ENCODE assay signal across 12 cellular contexts in the genomic region with DNA sequence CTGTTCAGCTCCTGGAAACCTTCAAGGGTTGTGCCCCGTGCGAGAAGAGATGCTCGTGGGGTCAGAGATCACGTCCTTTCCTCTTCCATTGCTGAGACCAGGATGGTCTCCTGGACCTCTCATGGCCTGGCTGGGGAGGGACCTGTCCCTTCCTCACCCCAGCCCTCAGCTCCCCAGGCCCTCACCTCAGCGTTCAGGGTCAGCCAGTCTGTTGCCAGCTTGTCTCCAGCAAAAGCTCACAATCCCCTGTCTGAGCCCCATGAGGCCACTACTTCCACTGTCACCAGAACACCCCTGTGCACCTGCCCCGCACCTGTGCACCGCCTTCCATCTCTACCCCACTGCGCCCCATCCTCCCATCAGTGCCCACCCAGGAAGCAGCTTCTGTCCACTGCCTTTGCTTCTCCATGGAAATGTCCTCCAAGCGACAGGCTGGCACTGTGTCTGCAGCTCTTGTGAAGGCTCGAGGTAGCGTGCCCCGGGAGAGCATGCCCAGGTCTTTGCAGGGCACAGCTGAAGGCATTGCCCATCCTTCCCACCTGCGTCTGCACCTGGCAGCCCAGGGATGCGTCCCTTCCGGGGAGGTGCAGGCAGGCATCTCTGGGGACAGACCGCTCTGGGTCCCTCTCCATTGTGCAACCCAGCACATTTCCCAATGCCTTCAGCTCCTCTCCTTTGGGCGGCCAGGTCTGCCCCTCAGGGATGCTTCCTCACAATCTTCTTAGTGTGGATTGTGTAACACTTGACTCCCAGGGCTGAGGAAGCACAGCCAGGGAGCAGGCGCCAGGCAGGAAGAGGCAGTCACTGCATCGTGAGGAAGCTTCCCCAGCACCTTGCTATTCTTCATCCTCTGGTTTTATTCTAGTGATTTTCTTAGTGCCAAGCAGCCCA.
DNase-seq lines count a peak whose midpoint lies in the region; ATAC-seq and TF ChIP-seq lines count a peak whose summit lies in the region.
"Had no signal": no experiment of that assay in that cellular context is flagged by ENCODE, and none has a peak within 500 bp of the region (broad histone marks: within the 10 kb centered on the region; RNA-seq: fewer than 3 reads in every experiment).

No MANE protein-coding gene starts in this region.

- no peak for TF ChIP-seq CTCF in type B pancreatic cell (conservative IDR thresholded peaks at IDR 0.05)

- CTCF ChIA-PET in activated CD4-positive, alpha-beta T cell treated with anti-CD3 and anti-CD28 coated beads, Interleukin-2, amount 10 ng/mL, durations not matched to agents 7 days and 5 days (lab: Charles Lee), result interaction anchor here (0.5 to 4.4 kb wide), 6 partner anchors 20 to 104 kb away, joined by 3 to 38 read pairs (median 4); no protein-coding TSS in a partner anchor

- no peaks in the 10 kb centered on the region for H3K4me1 Mint-ChIP-seq in activated CD4-positive, alpha-beta T cell treated with anti-CD3 and anti-CD28 coated beads, Interleukin-2, amount 10 ng/mL, durations not matched to agents 7 days and 5 days
- H3K4me1 Mint-ChIP-seq in type B pancreatic cell (ENCODE audit: unreplicated experiment), result peaks cover 25% of the 10 kb centered on the region

- DNase-seq in activated CD4-positive, alpha-beta T cell treated with anti-CD3 and anti-CD28 coated beads, Interleukin-2, amount 10 ng/mL, durations not matched to agents 7 days and 5 days, result no peak
- no peak for DNase-seq in activated CD4-positive, alpha-beta T cell treated with anti-CD3 and anti-CD28 coated beads for 1 hour
- peak; percentile 80 for DNase-seq in mesenteric fat pad (ENCODE audit: low spot score)
- peak; percentile 51 for DNase-seq in type B pancreatic cell (ENCODE audit: extremely low spot score, unreplicated experiment)
- no peak for DNase-seq in left colon
- no peak for DNase-seq in NCI-H1694 treated with DMSO at 0.1 percent for 48 hours (lab: John Stamatoyannopoulos, UW)

- no peaks in the 10 kb centered on the region for H3K36me3 Mint-ChIP-seq in activated CD4-positive, alpha-beta T cell treated with anti-CD3 and anti-CD28 coated beads, Interleukin-2, amount 10 ng/mL, durations not matched to agents 7 days and 5 days (ENCODE audit: low read depth)
- H3K36me3 Mint-ChIP-seq in type B pancreatic cell, result no peaks in the 10 kb centered on the region
- H3K36me3 Mint-ChIP-seq: activated naive CD8-positive, alpha-beta T cell had no signal

- ATAC-seq in HG02571 (IDR thresholded peaks at IDR 0.05; ENCODE audit: unreplicated experiment), result no peak
- ATAC-seq in left colon, result no peak

- no peak overlapping the region for H3K4me3 Mint-ChIP-seq in activated CD4-positive, alpha-beta T cell treated with anti-CD3 and anti-CD28 coated beads, Interleukin-2, amount 10 ng/mL, durations not matched to agents 7 days and 5 days
- no peak overlapping the region for H3K4me3 Mint-ChIP-seq in type B pancreatic cell
- H3K4me3 Mint-ChIP-seq: activated naive CD8-positive, alpha-beta T cell; activated T-cell treated with anti-CD3 and anti-CD28 coated beads, Interleukin-2, amount 50 U/mL, for 24 hours had no signal

- peak overlapping the region; percentile 2 for H3K27ac ChIP-seq in angular gyrus (ENCODE audit: low read depth, low read length)
- H3K27ac ChIP-seq: SK-N-MC, transverse colon had no signal

- peak overlapping the region; percentile 43 for H3K27ac Mint-ChIP-seq in activated CD4-positive, alpha-beta T cell treated with anti-CD3 and anti-CD28 coated beads, Interleukin-2, amount 10 ng/mL, durations not matched to agents 7 days and 5 days
- no peak overlapping the region for H3K27ac Mint-ChIP-seq in type B pancreatic cell
- H3K27ac Mint-ChIP-seq: activated naive CD8-positive, alpha-beta T cell; activated T-cell treated with anti-CD3 and anti-CD28 coated beads, Interleukin-2, amount 50 U/mL, for 24 hours had no signal

- H3K9me3 Mint-ChIP-seq in activated CD4-positive, alpha-beta T cell treated with anti-CD3 and anti-CD28 coated beads, Interleukin-2, amount 10 ng/mL, durations not matched to agents 7 days and 5 days, result no peaks in the 10 kb centered on the region
- H3K9me3 Mint-ChIP-seq in type B pancreatic cell, result no peaks in the 10 kb centered on the region
- H3K9me3 Mint-ChIP-seq: activated T-cell treated with anti-CD3 and anti-CD28 coated beads, Interleukin-2, amount 50 U/mL, for 24 hours had no signal

- intact Hi-C loops in left colon (cut with DNase I, micrococcal nuclease), result loop anchor here in 1 of 2 donors (10.0 kb wide), 1 partner anchor 218 kb away; no protein-coding TSS in a partner anchor

- POLR2A ChIA-PET in activated CD4-positive, alpha-beta T cell treated with anti-CD3 and anti-CD28 coated beads, Interleukin-2, amount 10 ng/mL, durations not matched to agents 7 days and 5 days (lab: Charles Lee), result no interaction called here

- no peaks in the 10 kb centered on the region for H3K27me3 Mint-ChIP-seq in activated CD4-positive, alpha-beta T cell treated with anti-CD3 and anti-CD28 coated beads, Interleukin-2, amount 10 ng/mL, durations not matched to agents 7 days and 5 days
- peaks cover 22% of the 10 kb centered on the region for H3K27me3 Mint-ChIP-seq in type B pancreatic cell
- H3K27me3 Mint-ChIP-seq: activated naive CD8-positive, alpha-beta T cell; activated T-cell treated with anti-CD3 and anti-CD28 coated beads, Interleukin-2, amount 50 U/mL, for 24 hours had no signal

Comparison
In these comparisons a context has a peak if more than half of its experiments do, and no peak if none do; other contexts are left out.
1. DNase-seq: peak in mesenteric fat pad (single experiment) and type B pancreatic cell (single experiment); none in activated CD4-positive, alpha-beta T cell treated with anti-CD3 and anti-CD28 coated beads, Interleukin-2, amount 10 ng/mL, durations not matched to agents 7 days and 5 days (single experiment), activated CD4-positive, alpha-beta T cell treated with anti-CD3 and anti-CD28 coated beads for 1 hour (single experiment), left colon (0 of 2) and NCI-H1694 treated with DMSO at 0.1 percent for 48 hours (single experiment).